Comparison of ENCODE assay signal across 16 cellular contexts in genomic region chr4:19748911-19749473, GRCh38.
DNase-seq lines count a peak whose midpoint lies in the region; ATAC-seq and TF ChIP-seq lines count a peak whose summit lies in the region.
"Had no signal": no experiment of that assay in that cellular context is flagged by ENCODE, and none has a peak within 500 bp of the region (broad histone marks: within the 10 kb centered on the region; RNA-seq: fewer than 3 reads in every experiment).

No MANE protein-coding gene starts in this region.

- no peak overlapping the region for H3K27ac ChIP-seq in GM23338 (ENCODE audit: low read depth)
- peak overlapping the region; percentile 12 for H3K27ac ChIP-seq in hepatocyte
- peak overlapping the region; percentile 26 for H3K27ac ChIP-seq in subcutaneous abdominal adipose tissue (ENCODE audit: low read depth, low read length)
- H3K27ac ChIP-seq: neural progenitor cell had no signal

- no peaks in the 10 kb centered on the region for H3K36me3 ChIP-seq in GM23338 (ENCODE audit: insufficient read depth)
- no peaks in the 10 kb centered on the region for H3K36me3 ChIP-seq in hepatocyte (replicated peaks; ENCODE audit: insufficient read depth, low read depth)
- no peaks in the 10 kb centered on the region for H3K36me3 ChIP-seq in subcutaneous abdominal adipose tissue (ENCODE audit: control insufficient read depth in 5 of 5, insufficient read depth in 5 of 5, low read length in 5 of 5)
- H3K36me3 ChIP-seq: neural progenitor cell, Peyer's patch had no signal

- H3K9me3 Mint-ChIP-seq in GM23338 = no peaks in the 10 kb centered on the region
- H3K9me3 Mint-ChIP-seq in activated CD4-positive, alpha-beta T cell treated with anti-CD3 and anti-CD28 coated beads, Interleukin-2, amount 10 ng/mL, durations not matched to agents 24 days and 14 days = peaks cover 2% of the 10 kb centered on the region
- H3K9me3 Mint-ChIP-seq: neural progenitor cell had no signal

- TF ChIP-seq CTCF in GM23338 (conservative IDR thresholded peaks at IDR 0.05; ENCODE audit: low read depth in 2 of 2) = no peak
- TF ChIP-seq CTCF in hepatocyte (IDR thresholded peaks at IDR 0.05; ENCODE audit: poor library complexity) = no peak

- H4K20me1 ChIP-seq in GM23338 (replicated peaks; ENCODE audit: insufficient read depth) = no peaks in the 10 kb centered on the region
- H4K20me1 ChIP-seq in hepatocyte (ENCODE audit: insufficient read depth, poor library complexity, severe bottlenecking) = no peaks in the 10 kb centered on the region

- no peak overlapping the region for H3K4me3 ChIP-seq in GM23338
- no peak overlapping the region for H3K4me3 ChIP-seq in hepatocyte
- H3K4me3 ChIP-seq in subcutaneous abdominal adipose tissue (ENCODE audit: low read depth in 1 of 5, low read length in 5 of 5) = no peak overlapping the region
- H3K4me3 ChIP-seq: neural progenitor cell, Peyer's patch, skin epidermis had no signal

- no peaks in the 10 kb centered on the region for H3F3A ChIP-seq in GM23338 (replicated peaks; ENCODE audit: low read depth)

- H3K4me2 ChIP-seq in GM23338 (no peak overlapping the region), hepatocyte (no peak overlapping the region)
- H3K4me2 ChIP-seq: neural progenitor cell had no signal

- H3K9me2 ChIP-seq in GM23338 (ENCODE audit: insufficient read depth) (no peaks in the 10 kb centered on the region), hepatocyte (replicated peaks; ENCODE audit: insufficient read depth) (no peaks in the 10 kb centered on the region)

- no peak for DNase-seq in GM23338 (ENCODE audit: low spot score)
- DNase-seq in astrocyte of the hippocampus (ENCODE audit: low read depth, low spot score) = peak; percentile 59
- DNase-seq in hepatocyte (ENCODE audit: low spot score) = no peak
- DNase-seq in activated CD4-positive, alpha-beta T cell treated with anti-CD3 and anti-CD28 coated beads, Interleukin-2, amount 10 ng/mL, durations not matched to agents 24 days and 14 days = no peak
- no peak for DNase-seq in NCI-H345 (lab: John Stamatoyannopoulos, UW)
- DNase-seq in T1000 (lab: John Stamatoyannopoulos, UW) = no peak
- DNase-seq: activated T-cell treated with anti-CD3 and anti-CD28 coated beads, Interleukin-2, amount 50 U/mL, for 24 hours; glutamatergic neuron; NCI-H1048; T-helper 1 cell had no signal

- H3K4me1 ChIP-seq in GM23338 (ENCODE audit: insufficient read depth) (no peaks in the 10 kb centered on the region), hepatocyte (ENCODE audit: insufficient read depth) (peaks cover 14% of the 10 kb centered on the region), subcutaneous abdominal adipose tissue (ENCODE audit: control insufficient read depth in 5 of 5, insufficient read depth in 5 of 5, low read length in 5 of 5) (peaks cover 0 to 12% (median 4%) of the 10 kb centered on the region in 5 donors)
- H3K4me1 ChIP-seq: neural progenitor cell, Peyer's patch had no signal

- peak overlapping the region; percentile 48; the same call in 1 of the 2 replicates for H2AFZ ChIP-seq in GM23338
- H2AFZ ChIP-seq in hepatocyte = no peak overlapping the region
- H2AFZ ChIP-seq: neural progenitor cell had no signal

- no peak overlapping the region for H3K4me3 Mint-ChIP-seq in GM23338
- H3K4me3 Mint-ChIP-seq in activated CD4-positive, alpha-beta T cell treated with anti-CD3 and anti-CD28 coated beads, Interleukin-2, amount 10 ng/mL, durations not matched to agents 24 days and 14 days = no peak overlapping the region
- H3K4me3 Mint-ChIP-seq: activated T-cell treated with anti-CD3 and anti-CD28 coated beads, Interleukin-2, amount 50 U/mL, for 24 hours; neural progenitor cell had no signal

- H3K9ac ChIP-seq in subcutaneous abdominal adipose tissue (ENCODE audit: low read length in 5 of 5) = no peak overlapping the region
- H3K9ac ChIP-seq: neural progenitor cell had no signal

- no peaks in the 10 kb centered on the region for H3K4me1 Mint-ChIP-seq in GM23338
- H3K4me1 Mint-ChIP-seq in activated CD4-positive, alpha-beta T cell treated with anti-CD3 and anti-CD28 coated beads, Interleukin-2, amount 10 ng/mL, durations not matched to agents 24 days and 14 days = no peaks in the 10 kb centered on the region
- H3K4me1 Mint-ChIP-seq: neural progenitor cell had no signal

- H3K79me2 ChIP-seq in GM23338 (replicated peaks; ENCODE audit: insufficient read depth) = no peaks in the 10 kb centered on the region
- no peaks in the 10 kb centered on the region for H3K79me2 ChIP-seq in hepatocyte

- H3K27me3 ChIP-seq in GM23338 (ENCODE audit: insufficient read depth) = no peaks in the 10 kb centered on the region
- no peaks in the 10 kb centered on the region for H3K27me3 ChIP-seq in hepatocyte
- H3K27me3 ChIP-seq in subcutaneous abdominal adipose tissue (ENCODE audit: control insufficient read depth in 5 of 5, insufficient read depth in 4 of 5, low read length in 5 of 5) = no peaks in the 10 kb centered on the region
- H3K27me3 ChIP-seq: neural progenitor cell, Peyer's patch had no signal

- intact Hi-C loops in activated CD4-positive, alpha-beta T cell treated with anti-CD3 and anti-CD28 coated beads, Interleukin-2, amount 10 ng/mL, durations not matched to agents 24 days and 14 days (cut with micrococcal nuclease) = no loop called here

- H3K36me3 Mint-ChIP-seq in GM23338 (ENCODE audit: low read depth) = no peaks in the 10 kb centered on the region
- no peaks in the 10 kb centered on the region for H3K36me3 Mint-ChIP-seq in activated CD4-positive, alpha-beta T cell treated with anti-CD3 and anti-CD28 coated beads, Interleukin-2, amount 10 ng/mL, durations not matched to agents 24 days and 14 days (ENCODE audit: low read depth)
- H3K36me3 Mint-ChIP-seq: neural progenitor cell had no signal

- ATAC-seq in GM23338 (no peak), HG02798 (IDR thresholded peaks at IDR 0.05; ENCODE audit: poor library complexity, unreplicated experiment) (no peak)
- ATAC-seq: left lobe of liver had no signal

- 57% methylated on average over 1 of the region's 1 CpG for WGBS in hepatocyte (ENCODE audit: low lambda C conversion rate, missing lambda C conversion rate)

- no peak overlapping the region for H3K27ac Mint-ChIP-seq in GM23338
- no peak overlapping the region for H3K27ac Mint-ChIP-seq in activated CD4-positive, alpha-beta T cell treated with anti-CD3 and anti-CD28 coated beads, Interleukin-2, amount 10 ng/mL, durations not matched to agents 24 days and 14 days
- H3K27ac Mint-ChIP-seq: activated T-cell treated with anti-CD3 and anti-CD28 coated beads, Interleukin-2, amount 50 U/mL, for 24 hours; neural progenitor cell had no signal

- H3K27me3 Mint-ChIP-seq in GM23338 (ENCODE audit: insufficient read depth, low read depth, poor library complexity) = peaks cover 3% of the 10 kb centered on the region
- H3K27me3 Mint-ChIP-seq in activated CD4-positive, alpha-beta T cell treated with anti-CD3 and anti-CD28 coated beads, Interleukin-2, amount 10 ng/mL, durations not matched to agents 24 days and 14 days = no peaks in the 10 kb centered on the region
- H3K27me3 Mint-ChIP-seq: activated T-cell treated with anti-CD3 and anti-CD28 coated beads, Interleukin-2, amount 50 U/mL, for 24 hours had no signal

- H3K9me3 ChIP-seq in hepatocyte (ENCODE audit: low read depth) (no peaks in the 10 kb centered on the region), subcutaneous abdominal adipose tissue (ENCODE audit: control insufficient read depth in 5 of 5, low read length in 5 of 5) (no peaks in the 10 kb centered on the region)
- H3K9me3 ChIP-seq: Peyer's patch had no signal

TF ChIP-seq in GM23338, 12 proteins besides CTCF, POLR2A, EP300 and RAD21 (continues in another document):
- TF ChIP-seq EZH2phosphoT487 (IDR thresholded peaks at IDR 0.05; ENCODE audit: unreplicated experiment) (no peak), POLR2AphosphoS5 (IDR thresholded peaks at IDR 0.05; ENCODE audit: low read depth) (no peak), ZNF331 (CRISPR knock-in tag; IDR thresholded peaks at IDR 0.05; ENCODE audit: low read depth) (no peak)
